In genomic region chrX:149937881-149938426, GRCh38 we compare ENCODE assay signal across 9 cellular contexts. TPM values are rescaled to one million over a fixed set of nuclear protein-coding genes. Genes with fewer than 3 reads are reported as not detected.
DNase-seq lines count a peak whose midpoint lies in the region; ATAC-seq and TF ChIP-seq lines count a peak whose summit lies in the region.
"Had no signal": no experiment of that assay in that cellular context is flagged by ENCODE, and none has a peak within 500 bp of the region (broad histone marks: within the 10 kb centered on the region; RNA-seq: fewer than 3 reads in every experiment).

No MANE protein-coding gene starts in this region.

- peak overlapping the region; percentile 55 for H4K91ac ChIP-seq in trophoblast cell (ENCODE audit: low read depth, low read length)

- H2BK120ac ChIP-seq in trophoblast cell (ENCODE audit: insufficient read depth, low read length, poor library complexity) = peak overlapping the region; percentile 43

- H3K4ac ChIP-seq in trophoblast cell (ENCODE audit: low read depth, low read length) = peak overlapping the region; percentile 84

- no peak overlapping the region for H2BK12ac ChIP-seq in trophoblast cell (ENCODE audit: low read length)

- H3K9me3 ChIP-seq in ES-I3 (ENCODE audit: control insufficient read depth, insufficient read depth, low read length) = no peaks in the 10 kb centered on the region
- H3K9me3 ChIP-seq in trophoblast cell (ENCODE audit: insufficient read depth, low read depth, low read length) = no peaks in the 10 kb centered on the region

- H3K79me1 ChIP-seq in trophoblast cell (ENCODE audit: low read length) = peaks cover 8% of the 10 kb centered on the region

- H4K12ac ChIP-seq in trophoblast cell (ENCODE audit: low read depth, low read length) = peak overlapping the region; percentile 81

- no peak overlapping the region for H3K18ac ChIP-seq in trophoblast cell (ENCODE audit: low read length)

- peak overlapping the region; percentile 88 for H3K4me2 ChIP-seq in trophoblast cell (ENCODE audit: low read length)

- H3K9ac ChIP-seq in ES-I3 (ENCODE audit: low read depth, low read length) (peak overlapping the region; percentile 76), trophoblast cell (ENCODE audit: low read length) (peak overlapping the region; percentile 98)

- H2BK5ac ChIP-seq in trophoblast cell (ENCODE audit: low read depth, low read length, poor library complexity) = peak overlapping the region; percentile 54

- H3K14ac ChIP-seq in trophoblast cell (ENCODE audit: low read length) = peak overlapping the region; percentile 74

- peak overlapping the region; percentile 69 for H2AFZ ChIP-seq in trophoblast cell (ENCODE audit: insufficient read depth, low read length, poor library complexity)

- H3K36me3 ChIP-seq in ES-I3 (ENCODE audit: insufficient read depth, low read length) (no peaks in the 10 kb centered on the region), trophoblast cell (ENCODE audit: control insufficient read depth in 1 of 2, insufficient read depth in 2 of 2, low read length in 2 of 2) (peaks cover 10 to 15% of the 10 kb centered on the region in 2 experiments)

- peak; percentile 0 for DNase-seq in activated T-cell treated with anti-CD3 and anti-CD28 coated beads for 48 hours (ENCODE audit: low read depth)
- peak; percentile 33 for DNase-seq in fibroblast of villous mesenchyme (ENCODE audit: low read depth)
- no peak for DNase-seq in trophoblast cell
- DNase-seq in SW 1271 (lab: John Stamatoyannopoulos, UW) = no peak
- DNase-seq in NCI-H2196 treated with DMSO at 0.1 percent for 48 hours (lab: John Stamatoyannopoulos, UW; ENCODE audit: unreplicated experiment) = no peak

- no peaks in the 10 kb centered on the region for H3K27me3 ChIP-seq in trophoblast cell (ENCODE audit: insufficient read depth, low read length)

- H3K79me2 ChIP-seq in trophoblast cell (ENCODE audit: control insufficient read depth, insufficient read depth, low read length, poor library complexity) = peaks cover 10% of the 10 kb centered on the region

- TF ChIP-seq CTCF in fibroblast of villous mesenchyme (IDR thresholded peaks at IDR 0.05; ENCODE audit: insufficient read depth, low read depth, low read length) = no peak

- peak overlapping the region; percentile 77 for H4K8ac ChIP-seq in trophoblast cell (ENCODE audit: low read depth, low read length)

- peak; percentile 2 for ATAC-seq in HG02973 (IDR thresholded peaks at IDR 0.05; ENCODE audit: unreplicated experiment)
- ATAC-seq in GM21515 (IDR thresholded peaks at IDR 0.05; ENCODE audit: unreplicated experiment) = no peak

- peak overlapping the region; percentile 30 for H2AK5ac ChIP-seq in trophoblast cell (ENCODE audit: low read length)

- no peak overlapping the region for H3K23ac ChIP-seq in trophoblast cell (ENCODE audit: low read length)

- no CpG with 5 or more reads among the region's 46 CpGs for WGBS in trophoblast cell (ENCODE audit: extremely low coverage, insufficient coverage, insufficient read length)

- H3K4me1 ChIP-seq in ES-I3 (ENCODE audit: insufficient read depth, low read length) = no peaks in the 10 kb centered on the region; the same call in 1 of the 2 replicates
- H3K4me1 ChIP-seq in trophoblast cell (ENCODE audit: control insufficient read depth in 1 of 2, insufficient read depth in 2 of 2, low read length in 2 of 2) = peaks cover 6 to 8% of the 10 kb centered on the region in 2 experiments

- peak overlapping the region; percentile 81 for H3K27ac ChIP-seq in trophoblast cell (ENCODE audit: low read depth, low read length)

- peak overlapping the region; percentile 81 for H3K4me3 ChIP-seq in fibroblast of villous mesenchyme (ENCODE audit: low read depth, low read length)
- peak overlapping the region; percentile 95 for H3K4me3 ChIP-seq in trophoblast cell (ENCODE audit: low read depth, low read length)

RNA-seq across cellular contexts. Expression of gene EOLA2, which starts 0.3 kb away (rescaled TPM):
- 16.4 and 23.2 TPM in 2 replicates for total RNA-seq in fibroblast of villous mesenchyme
- 27.3 and 27.4 TPM in 2 replicates for polyA plus RNA-seq in trophoblast cell (2013)

RNA-seq across cellular contexts. Expression of gene HSFX4, which starts 8.6 kb away (rescaled TPM):
- total RNA-seq in fibroblast of villous mesenchyme = not detected in 2 replicates
- not detected in 2 replicates for polyA plus RNA-seq in trophoblast cell (2013)
- total RNA-seq: T-helper 2 cell treated with Interferon-gamma antibody and Interleukin-4, amounts not matched to agents 100 ng/mL and 5 ng/mL, for 36 hours had no signal

RNA-seq across cellular contexts. Expression of gene MAGEA8, which starts 57.0 kb away (rescaled TPM):
- not detected in 2 replicates for total RNA-seq in fibroblast of villous mesenchyme
- not detected in 2 replicates for polyA plus RNA-seq in trophoblast cell (2013)
- total RNA-seq: T-helper 2 cell treated with Interferon-gamma antibody and Interleukin-4, amounts not matched to agents 100 ng/mL and 5 ng/mL, for 36 hours had no signal

Comparison
In these comparisons a context has a peak if more than half of its experiments do, and no peak if none do; other contexts are left out.
1. DNase-seq: peak in activated T-cell treated with anti-CD3 and anti-CD28 coated beads for 48 hours (single experiment) and fibroblast of villous mesenchyme (single experiment); none in trophoblast cell (0 of 2), SW 1271 (0 of 2) and NCI-H2196 treated with DMSO at 0.1 percent for 48 hours (single experiment).